In the genomic region with DNA sequence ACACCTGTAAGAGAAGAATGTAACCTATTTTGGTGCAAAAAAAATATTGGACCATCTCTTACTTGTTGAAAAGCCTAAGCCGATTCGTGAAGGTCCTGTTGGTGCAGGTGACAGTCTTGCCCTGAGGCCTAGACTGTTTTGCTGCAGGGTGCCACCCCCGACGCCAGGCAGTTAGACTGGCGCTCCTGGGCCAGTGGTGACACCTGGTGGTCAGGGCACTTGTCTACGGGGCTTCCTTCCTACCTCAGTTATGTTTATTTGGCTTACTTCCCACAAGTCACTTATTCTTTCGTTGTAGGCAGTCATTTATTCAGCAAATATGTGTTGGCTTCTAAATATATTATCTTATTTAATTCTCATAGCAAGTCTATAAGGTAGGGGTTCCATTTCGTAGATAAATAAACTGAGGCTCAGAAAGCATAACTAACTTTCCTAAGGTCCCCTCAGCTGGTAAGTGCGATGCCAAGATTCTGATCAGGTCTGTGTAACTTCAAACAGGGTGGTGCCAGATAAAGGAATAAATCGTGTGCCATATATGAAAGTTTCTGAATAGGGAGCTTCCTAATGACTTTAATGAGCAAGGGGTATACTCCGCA, we compare ENCODE assay signal across 8 cellular contexts. TPM values are rescaled to one million over a fixed set of nuclear protein-coding genes. Genes with fewer than 3 reads are reported as not detected.
DNase-seq lines count a peak whose midpoint lies in the region; ATAC-seq and TF ChIP-seq lines count a peak whose summit lies in the region.

No MANE protein-coding gene starts in this region.

- ATAC-seq in T-cell (replicated peaks in 1 of 4): peak; percentile 49 to 60 (median 56)

- H3K27me3 ChIP-seq in HAP-1 (ENCODE audit: low read depth): no peaks in the 10 kb centered on the region
- H3K27me3 ChIP-seq in MG63: no peaks in the 10 kb centered on the region

- peaks cover 24% of the 10 kb centered on the region for H3K4me1 ChIP-seq in HAP-1

- H3K9me3 Mint-ChIP-seq in T-cell: no peaks in the 10 kb centered on the region
- no peaks in the 10 kb centered on the region for H3K9me3 Mint-ChIP-seq in activated naive CD8-positive, alpha-beta T cell treated with anti-CD3 and anti-CD28 coated beads for 36 hours

- H3K4me1 Mint-ChIP-seq in T-cell: peaks cover 40 to 47% (median 44%) of the 10 kb centered on the region in 3 donors
- H3K4me1 Mint-ChIP-seq in activated naive CD8-positive, alpha-beta T cell treated with anti-CD3 and anti-CD28 coated beads for 36 hours: peaks cover 29% of the 10 kb centered on the region

- no peaks in the 10 kb centered on the region for H3K27me3 Mint-ChIP-seq in T-cell
- no peaks in the 10 kb centered on the region for H3K27me3 Mint-ChIP-seq in activated naive CD8-positive, alpha-beta T cell treated with anti-CD3 and anti-CD28 coated beads for 36 hours

- in situ Hi-C loops in HAP-1 (cut with MboI; ENCODE audit: low sequenced_read_pairs): no loop called here

- H3K36me3 ChIP-seq in HAP-1 (replicated peaks) (no peaks in the 10 kb centered on the region), MG63 (no peaks in the 10 kb centered on the region)

- H3K4me3 ChIP-seq in HAP-1 (peak overlapping the region; percentile 53), MG63 (peak overlapping the region; percentile 69)

- TF ChIP-seq CTCF in GM12873 (IDR thresholded peaks at IDR 0.05; ENCODE audit: insufficient read depth, low read depth, low read length, missing control alignments): peak; percentile 94

- peaks cover 2% of the 10 kb centered on the region for H3K36me3 Mint-ChIP-seq in T-cell
- no peaks in the 10 kb centered on the region for H3K36me3 Mint-ChIP-seq in activated naive CD8-positive, alpha-beta T cell treated with anti-CD3 and anti-CD28 coated beads for 36 hours

- H3K9me3 ChIP-seq in HAP-1: no peaks in the 10 kb centered on the region
- H3K9me3 ChIP-seq in MG63: no peaks in the 10 kb centered on the region

- H3K27ac Mint-ChIP-seq in T-cell: peak overlapping the region; percentile 6 to 13
- H3K27ac Mint-ChIP-seq in activated naive CD8-positive, alpha-beta T cell treated with anti-CD3 and anti-CD28 coated beads for 36 hours: no peak overlapping the region

- POLR2A ChIA-PET in T-cell (lab: Charles Lee): interaction anchor here (0.5 to 2.7 kb wide), 6 partner anchors 50 to 515 kb away, joined by 3 to 12 read pairs (median 4); no protein-coding TSS in a partner anchor

- CTCF ChIA-PET in T-cell (lab: Charles Lee): interaction anchor here (0.7 to 3.9 kb wide), 22 partner anchors 8 to 361 kb away, joined by 3 to 63 read pairs (median 5); a partner anchor contains a TSS

- H3K4me3 Mint-ChIP-seq in T-cell: peak overlapping the region in 2 of 3 donors; percentile 64 to 93
- H3K4me3 Mint-ChIP-seq in activated naive CD8-positive, alpha-beta T cell treated with anti-CD3 and anti-CD28 coated beads for 36 hours: peak overlapping the region; percentile 14

- DNase-seq in HAP-1 (ENCODE audit: low spot score in 2 of 2): peak; percentile 79 to 88
- peak; percentile 62 for DNase-seq in MG63
- peak; percentile 68 to 88 (median 81) for DNase-seq in T-cell
- peak; percentile 84 for DNase-seq in activated naive CD8-positive, alpha-beta T cell treated with anti-CD3 and anti-CD28 coated beads for 36 hours
- peak; percentile 73 for DNase-seq in iPS-NIHi11 (ENCODE audit: low spot score)
- peak; percentile 73 to 74 for DNase-seq in stimulated activated CD4-positive, alpha-beta T cell treated with anti-CD3 and anti-CD28 coated beads, Interleukin-2, amount 100 ng/mL, for 48 hours
- DNase-seq in putamen (ENCODE audit: low spot score): no peak

RNA-seq across cellular contexts. Expression of a gene that starts 1.9 kb away (rescaled TPM):
- 26.7 and 47.5 TPM in 2 replicates for total RNA-seq in MG63 (2014; rRNA removed; shearing (Covaris generic); ENCODE audit: low replicate concordance)
- 10 to 100 TPM in 4 of 5 donors, 1 to 10 TPM in 1; 6.7 to 16.2 (median 14.4) TPM for total RNA-seq in T-cell
- total RNA-seq in activated naive CD8-positive, alpha-beta T cell treated with anti-CD3 and anti-CD28 coated beads for 36 hours: 1 to 10 TPM; 7.8 to 7.9 TPM
